8 cellular contexts compared by ENCODE assay signal in the genomic region with DNA sequence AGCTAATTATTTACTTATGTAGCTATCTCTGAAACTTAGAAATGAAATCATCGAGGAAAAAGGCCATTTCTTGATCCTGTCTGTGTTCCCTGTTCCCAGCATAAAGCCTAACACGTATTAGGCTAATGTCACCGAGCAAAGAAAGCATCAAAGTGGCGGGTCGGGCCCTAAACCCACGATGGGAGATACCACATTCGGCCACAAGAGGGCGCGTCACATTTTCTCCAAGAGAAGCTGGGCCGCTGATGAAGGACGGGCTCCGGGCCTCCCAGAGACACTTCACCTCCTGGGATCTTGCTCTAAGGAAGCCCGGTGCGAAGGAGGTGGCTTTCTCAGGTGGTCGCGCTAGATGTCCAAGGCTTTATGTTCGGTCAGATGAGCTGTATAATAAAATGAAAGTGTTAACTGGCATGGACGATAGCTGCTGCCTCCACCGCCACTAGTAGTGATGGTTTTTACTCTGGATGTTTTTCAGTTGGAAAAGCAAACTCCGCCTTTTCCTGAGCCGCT. TPM values are rescaled to one million over a fixed set of nuclear protein-coding genes. Genes with fewer than 3 reads are reported as not detected.
DNase-seq lines count a peak whose midpoint lies in the region; ATAC-seq and TF ChIP-seq lines count a peak whose summit lies in the region.

No MANE protein-coding gene starts in this region.

- intact Hi-C loops in lower lobe of right lung (cut with DNase I), result no loop called here

- in situ Hi-C loops in G401 (cut with HindIII; ENCODE audit: low sequenced_read_pairs), result no loop called here

- peaks cover 38% of the 10 kb centered on the region for H3K36me3 ChIP-seq in lower lobe of right lung

- H3K27ac Mint-ChIP-seq in activated CD4-positive, alpha-beta memory T cell treated with anti-CD3 and anti-CD28 coated beads, Interleukin-2, amount 10 ng/mL, durations not matched to agents 7 days and 5 days, result peak overlapping the region; percentile 76

- peak; percentile 96 for DNase-seq in G401 (ENCODE audit: low spot score)
- DNase-seq in NCI-H748 treated with DMSO at 0.1 percent for 48 hours (lab: John Stamatoyannopoulos, UW), result peak; percentile 76
- DNase-seq in activated CD4-positive, alpha-beta memory T cell treated with anti-CD3 and anti-CD28 coated beads, Interleukin-2, amount 10 ng/mL, durations not matched to agents 7 days and 5 days, result peak; percentile 90
- DNase-seq in effector CD4-positive, alpha-beta T cell, result peak; percentile 90
- DNase-seq in lower lobe of right lung, result peak; percentile 93
- peak; percentile 86 to 95 for DNase-seq in stimulated activated CD4-positive, alpha-beta T cell treated with anti-CD3 and anti-CD28 coated beads, Interleukin-4, amount 100 ng/mL, for 48 hours (ENCODE audit: low read depth in 2 of 2)

- CTCF ChIA-PET in activated CD4-positive, alpha-beta memory T cell treated with anti-CD3 and anti-CD28 coated beads, Interleukin-2, amount 10 ng/mL, durations not matched to agents 7 days and 5 days (lab: Charles Lee), result interaction anchor here (0.6 to 4.3 kb wide), 70 partner anchors 9 to 1446 kb away, joined by 3 to 48 read pairs (median 4); partner anchors contain the start of genes COL1A1, ITGA3, PPP1R9B and SAMD14

- H3K9me3 Mint-ChIP-seq in activated CD4-positive, alpha-beta memory T cell treated with anti-CD3 and anti-CD28 coated beads, Interleukin-2, amount 10 ng/mL, durations not matched to agents 7 days and 5 days, result no peaks in the 10 kb centered on the region

- peaks cover 16% of the 10 kb centered on the region for H3K4me1 ChIP-seq in lower lobe of right lung

- peak overlapping the region; percentile 86 for H3K4me3 ChIP-seq in lower lobe of right lung

- peak; percentile 97 for TF ChIP-seq CTCF in lower lobe of right lung (IDR thresholded peaks at IDR 0.05)

- H3K4me3 Mint-ChIP-seq in activated CD4-positive, alpha-beta memory T cell treated with anti-CD3 and anti-CD28 coated beads, Interleukin-2, amount 10 ng/mL, durations not matched to agents 7 days and 5 days, result peak overlapping the region; percentile 79

- no peaks in the 10 kb centered on the region for H3K27me3 Mint-ChIP-seq in activated CD4-positive, alpha-beta memory T cell treated with anti-CD3 and anti-CD28 coated beads, Interleukin-2, amount 10 ng/mL, durations not matched to agents 7 days and 5 days

- peaks cover 3% of the 10 kb centered on the region for H3K36me3 Mint-ChIP-seq in activated CD4-positive, alpha-beta memory T cell treated with anti-CD3 and anti-CD28 coated beads, Interleukin-2, amount 10 ng/mL, durations not matched to agents 7 days and 5 days (ENCODE audit: low read depth)

- ATAC-seq in HG03571 (IDR thresholded peaks at IDR 0.05; ENCODE audit: unreplicated experiment) (peak; percentile 48), lower lobe of right lung (peak; percentile 84 to 86), GM21390 (IDR thresholded peaks at IDR 0.05; ENCODE audit: unreplicated experiment) (no peak)

- POLR2A ChIA-PET in activated CD4-positive, alpha-beta memory T cell treated with anti-CD3 and anti-CD28 coated beads, Interleukin-2, amount 10 ng/mL, durations not matched to agents 7 days and 5 days (lab: Charles Lee), result interaction anchor here (1.0 to 2.4 kb wide), 6 partner anchors 13 to 93 kb away, joined by 3 to 8 read pairs (median 4); partner anchors contain the start of gene ITGA3

- H3K4me1 Mint-ChIP-seq in activated CD4-positive, alpha-beta memory T cell treated with anti-CD3 and anti-CD28 coated beads, Interleukin-2, amount 10 ng/mL, durations not matched to agents 7 days and 5 days, result peaks cover 18% of the 10 kb centered on the region

- H3K9me3 ChIP-seq in lower lobe of right lung, result no peaks in the 10 kb centered on the region

- H3K27ac ChIP-seq in lower lobe of right lung, result peak overlapping the region; percentile 81

- no peaks in the 10 kb centered on the region for H3K27me3 ChIP-seq in lower lobe of right lung (ENCODE audit: low read depth)

RNA-seq across cellular contexts. Expression of gene PDK2, which starts 0.9 kb away (rescaled TPM):
- total RNA-seq in G401 (2014; rRNA removed; shearing (Covaris generic)), result 40.3 and 112 TPM in 2 replicates
- 10 to 100 TPM; 19.6 to 23.4 TPM for total RNA-seq in activated CD4-positive, alpha-beta memory T cell treated with anti-CD3 and anti-CD28 coated beads, Interleukin-2, amount 10 ng/mL, durations not matched to agents 7 days and 5 days
- 35.7 TPM for total RNA-seq in lower lobe of right lung

RNA-seq across cellular contexts. Expression of gene SAMD14, which starts 35.7 kb away (rescaled TPM):
- total RNA-seq in G401 (2014; rRNA removed; shearing (Covaris generic)), result 7.5 and 8.4 TPM in 2 replicates
- total RNA-seq in activated CD4-positive, alpha-beta memory T cell treated with anti-CD3 and anti-CD28 coated beads, Interleukin-2, amount 10 ng/mL, durations not matched to agents 7 days and 5 days, result 1 to 10 TPM in 1 of 2 experiments, under 1 TPM in 1; 0.68 to 1.3 TPM
- total RNA-seq in lower lobe of right lung, result 9.2 TPM

RNA-seq across cellular contexts. Expression of gene ITGA3, which starts 38.4 kb away (rescaled TPM):
- 12.2 and 14.5 TPM in 2 replicates for total RNA-seq in G401 (2014; rRNA removed; shearing (Covaris generic))
- 10 to 100 TPM; 12.5 to 13.4 TPM for total RNA-seq in activated CD4-positive, alpha-beta memory T cell treated with anti-CD3 and anti-CD28 coated beads, Interleukin-2, amount 10 ng/mL, durations not matched to agents 7 days and 5 days
- 162 TPM for total RNA-seq in lower lobe of right lung

RNA-seq across cellular contexts. Expression of gene PPP1R9B, which starts 56.2 kb away (rescaled TPM):
- total RNA-seq in G401 (2014; rRNA removed; shearing (Covaris generic)), result 49.7 and 59.6 TPM in 2 replicates
- 100 to 1,000 TPM; 136 to 137 TPM for total RNA-seq in activated CD4-positive, alpha-beta memory T cell treated with anti-CD3 and anti-CD28 coated beads, Interleukin-2, amount 10 ng/mL, durations not matched to agents 7 days and 5 days
- total RNA-seq in lower lobe of right lung, result 92.6 TPM

Comparison
In these comparisons a context has a peak if more than half of its experiments do, and no peak if none do; other contexts are left out.
1. RNA of gene ITGA3, which starts 38.4 kb away (total RNA-seq): 162 TPM in lower lobe of right lung (single experiment); 12.5 to 13.4 TPM in activated CD4-positive, alpha-beta memory T cell treated with anti-CD3 and anti-CD28 coated beads, Interleukin-2, amount 10 ng/mL, durations not matched to agents 7 days and 5 days and 12.2 to 14.5 TPM in G401; every median in the first group is over 10 times any median in the second.
2. Peak in every context shown above with its lines, with median percentiles within 50 percentile points of each other: DNase-seq.